25 cellular contexts compared by ENCODE assay signal in genomic region chr12:63021126-63021525, GRCh38.
DNase-seq lines count a peak whose midpoint lies in the region; ATAC-seq and TF ChIP-seq lines count a peak whose summit lies in the region.
"Had no signal": no experiment of that assay in that cellular context is flagged by ENCODE, and none has a peak within 500 bp of the region (broad histone marks: within the 10 kb centered on the region; RNA-seq: fewer than 3 reads in every experiment).

No MANE protein-coding gene starts in this region.

- no peak for ATAC-seq in HG02840 (IDR thresholded peaks at IDR 0.05; ENCODE audit: low FRiP score, unreplicated experiment)
- ATAC-seq in HG02973 (IDR thresholded peaks at IDR 0.05; ENCODE audit: unreplicated experiment) = no peak
- ATAC-seq: left colon; stimulated activated effector memory CD8-positive, alpha-beta T cell treated with anti-CD3 and anti-CD28 coated beads, Interleukin-12 subunit alpha, Interleukin-12 subunit beta, amount 100 ng/mL, for 72 hours had no signal

- H3K27me3 Mint-ChIP-seq in osteocyte (ENCODE audit: unreplicated experiment) (no peaks in the 10 kb centered on the region), type B pancreatic cell (no peaks in the 10 kb centered on the region)
- H3K27me3 Mint-ChIP-seq: B cell had no signal

- H3K27ac Mint-ChIP-seq in osteocyte (ENCODE audit: unreplicated experiment) = peak overlapping the region; percentile 80
- no peak overlapping the region for H3K27ac Mint-ChIP-seq in type B pancreatic cell
- H3K27ac Mint-ChIP-seq: B cell; memory B cell; stimulated activated effector memory CD8-positive, alpha-beta T cell treated with anti-CD3 and anti-CD28 coated beads, Interleukin-12 subunit alpha, Interleukin-12 subunit beta, amount 100 ng/mL, for 72 hours had no signal

- DNase-seq in NOMO-1 treated with DMSO at 0.1 percent for 48 hours (lab: John Stamatoyannopoulos, UW; ENCODE audit: unreplicated experiment) = peak; percentile 19
- DNase-seq in NOMO-1 treated with dmso at 0.1 percent for 144 hours (lab: John Stamatoyannopoulos, UW; ENCODE audit: unreplicated experiment) = no peak
- DNase-seq in MV-4-11 (lab: John Stamatoyannopoulos, UW) = peak; percentile 73
- DNase-seq in glomerular visceral epithelial cell (ENCODE audit: extremely low spot score) = peak; percentile 8
- DNase-seq in osteocyte (ENCODE audit: extremely low spot score, unreplicated experiment) = no peak
- DNase-seq in type B pancreatic cell (ENCODE audit: extremely low spot score, unreplicated experiment) = no peak
- DNase-seq: activated CD4-positive, CD25-positive, alpha-beta regulatory T cell treated with anti-CD3 and anti-CD28 coated beads, Interleukin-2, amount 50 U/mL, for 72 hours; activated CD8-positive, alpha-beta memory T cell treated with anti-CD3 and anti-CD28 coated beads for 24 hours; activated gamma-delta T cell; activated T-cell treated with anti-CD3 and anti-CD28 coated beads, Interleukin-2, amount 50 U/mL, for 1 hour; COR-L47; DMS79 treated with DMSO at 0.1 percent for 48 hours; NCI-H1105 treated with DMSO at 0.1 percent for 48 hours; NCI-H2029; NCI-H226; occipital lobe; stimulated activated CD4-positive, alpha-beta T cell treated with anti-CD3 and anti-CD28 coated beads, Interleukin-2, amount 100 ng/mL, for 48 hours; SW 1271 had no signal

- H3K4me1 Mint-ChIP-seq in osteocyte (ENCODE audit: unreplicated experiment) (peaks cover 31% of the 10 kb centered on the region), type B pancreatic cell (ENCODE audit: unreplicated experiment) (peaks cover 19% of the 10 kb centered on the region)
- H3K4me1 Mint-ChIP-seq: B cell; central memory CD8-positive, alpha-beta T cell; stimulated activated effector memory CD8-positive, alpha-beta T cell treated with anti-CD3 and anti-CD28 coated beads, Interleukin-12 subunit alpha, Interleukin-12 subunit beta, amount 100 ng/mL, for 72 hours had no signal

- TF ChIP-seq CTCF in osteocyte (IDR thresholded peaks at IDR 0.05) (no peak), type B pancreatic cell (conservative IDR thresholded peaks at IDR 0.05) (no peak)

- H3K9me3 Mint-ChIP-seq in osteocyte (ENCODE audit: unreplicated experiment) = no peaks in the 10 kb centered on the region
- no peaks in the 10 kb centered on the region for H3K9me3 Mint-ChIP-seq in type B pancreatic cell
- H3K9me3 Mint-ChIP-seq: central memory CD8-positive, alpha-beta T cell; memory B cell; stimulated activated effector memory CD8-positive, alpha-beta T cell treated with anti-CD3 and anti-CD28 coated beads, Interleukin-12 subunit alpha, Interleukin-12 subunit beta, amount 100 ng/mL, for 72 hours had no signal

- no peak overlapping the region for H3K4me3 Mint-ChIP-seq in osteocyte (ENCODE audit: unreplicated experiment)
- H3K4me3 Mint-ChIP-seq in type B pancreatic cell = no peak overlapping the region
- H3K4me3 Mint-ChIP-seq: B cell; central memory CD8-positive, alpha-beta T cell; memory B cell; stimulated activated effector memory CD8-positive, alpha-beta T cell treated with anti-CD3 and anti-CD28 coated beads, Interleukin-12 subunit alpha, Interleukin-12 subunit beta, amount 100 ng/mL, for 72 hours had no signal

- H3K36me3 Mint-ChIP-seq in osteocyte (ENCODE audit: unreplicated experiment) = no peaks in the 10 kb centered on the region
- no peaks in the 10 kb centered on the region for H3K36me3 Mint-ChIP-seq in type B pancreatic cell
- H3K36me3 Mint-ChIP-seq: memory B cell; stimulated activated effector memory CD8-positive, alpha-beta T cell treated with anti-CD3 and anti-CD28 coated beads, Interleukin-12 subunit alpha, Interleukin-12 subunit beta, amount 100 ng/mL, for 72 hours had no signal

Comparison
In these comparisons a context has a peak if more than half of its experiments do, and no peak if none do; other contexts are left out.
1. DNase-seq: peak in NOMO-1 treated with DMSO at 0.1 percent for 48 hours (single experiment), MV-4-11 (single experiment) and glomerular visceral epithelial cell (single experiment); none in NOMO-1 treated with dmso at 0.1 percent for 144 hours (single experiment), osteocyte (single experiment) and type B pancreatic cell (single experiment).